Comparison of ENCODE assay signal across 11 cellular contexts in the genomic region with DNA sequence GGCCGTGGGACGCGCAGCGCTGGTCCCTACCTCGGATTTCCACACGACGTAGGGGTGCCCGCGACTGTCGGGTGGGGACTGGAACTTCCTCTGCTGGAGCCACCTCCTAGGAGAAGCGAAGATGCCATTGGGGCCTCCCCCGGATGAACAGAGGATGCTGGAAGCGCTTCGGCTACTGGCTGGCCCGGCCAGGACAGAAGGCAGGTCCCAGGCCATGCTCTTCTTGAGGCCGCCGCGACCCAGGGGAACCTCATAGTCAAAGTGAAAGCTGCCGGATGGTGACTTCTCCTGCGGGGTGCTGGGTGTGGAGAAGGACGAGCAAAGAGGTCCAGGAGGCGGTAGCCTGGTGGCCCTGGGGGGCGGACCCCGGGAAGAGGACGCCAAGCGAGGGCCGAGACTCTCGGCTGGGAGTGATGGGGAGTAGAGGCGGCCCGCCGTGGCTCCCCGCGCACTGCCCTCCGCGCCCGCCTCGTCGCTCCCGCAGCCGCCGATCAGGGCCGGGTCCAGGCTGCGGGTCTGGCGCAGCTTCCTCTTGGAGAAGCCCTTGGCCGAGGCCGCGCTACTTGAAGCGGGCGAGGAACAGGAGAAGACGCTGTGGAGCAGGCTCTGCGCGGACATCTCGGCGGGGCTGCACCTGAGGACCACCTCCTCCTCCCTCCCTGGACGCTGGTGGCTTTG. TPM values are rescaled to one million over a fixed set of nuclear protein-coding genes. Genes with fewer than 3 reads are reported as not detected.
A peak's percentile ranks its signal among the peaks of the same experiment; 100 is the strongest.
DNase-seq lines count a peak whose midpoint lies in the region; ATAC-seq, FAIRE-seq and TF ChIP-seq lines count a peak whose summit lies in the region.
"Had no signal": no experiment of that assay in that cellular context is flagged by ENCODE, and none has a peak within 500 bp of the region (broad histone marks: within the 10 kb centered on the region; RNA-seq: fewer than 3 reads in every experiment).

No MANE protein-coding gene starts in this region.

- peak; percentile 6 for DNase-seq in stimulated activated CD4-positive, alpha-beta T cell treated with anti-CD3 and anti-CD28 coated beads, Interleukin-15, amount 100 ng/mL, for 24 hours
- no peak for DNase-seq in stimulated activated CD4-positive, alpha-beta T cell treated with anti-CD3 and anti-CD28 coated beads, Interleukin-12 subunit alpha, Interleukin-12 subunit beta, amount 100 ng/mL, for 4 hours
- DNase-seq in endothelial cell of umbilical vein (ENCODE audit: low read depth, low spot score) (no peak), aorta (peak; percentile 38 to 74), LoVo (ENCODE audit: low spot score) (no peak)
- DNase-seq: CD8-positive, alpha-beta memory T cell; occipital lobe had no signal

- no peak overlapping the region for H2AFZ ChIP-seq in endothelial cell of umbilical vein (ENCODE audit: low read depth, low read length)

- no peak for TF ChIP-seq POLR2A in endothelial cell of umbilical vein (IDR thresholded peaks at IDR 0.05; ENCODE audit: low read depth, low read length)

- ATAC-seq in aorta (ENCODE audit: low FRiP score) (peak; percentile 55), HG03442 (IDR thresholded peaks at IDR 0.05; ENCODE audit: unreplicated experiment) (no peak), GM19463 (IDR thresholded peaks at IDR 0.05; ENCODE audit: unreplicated experiment) (no peak)
- ATAC-seq: HCT116 had no signal

- 1 to 27% methylated on average over 42 to 55 of the region's 55 CpGs for WGBS in aorta, 2 donors

- H3K27me3 ChIP-seq in endothelial cell of umbilical vein (ENCODE audit: control insufficient read depth in 2 of 2, insufficient read depth in 2 of 2, low read length in 2 of 2): peaks cover 16 to 44% of the 10 kb centered on the region in 2 experiments
- H3K27me3 ChIP-seq in mucosa of rectum (ENCODE audit: control insufficient read depth in 2 of 2, insufficient read depth in 2 of 2, low read length in 2 of 2): peaks cover 0 to 9% of the 10 kb centered on the region in 2 donors
- H3K27me3 ChIP-seq in aorta (ENCODE audit: control insufficient read depth in 1 of 2, insufficient read depth in 2 of 2, low read length in 1 of 2): no peaks in the 10 kb centered on the region

- H3K27ac ChIP-seq in endothelial cell of umbilical vein (ENCODE audit: insufficient read depth, low read depth, low read length): no peak overlapping the region
- H3K27ac ChIP-seq in mucosa of rectum (ENCODE audit: low read depth in 2 of 2, low read length in 2 of 2): no peak overlapping the region
- H3K27ac ChIP-seq in aorta (ENCODE audit: low read depth in 1 of 2, low read length in 2 of 2): peak overlapping the region in 1 of 2 donors; percentile 30

- POLR2A ChIA-PET in endothelial cell of umbilical vein (lab: Charles Lee): no interaction called here

- no peak for FAIRE-seq in endothelial cell of umbilical vein (lab: Jason Lieb, UNC)

- dilution Hi-C loops in endothelial cell of umbilical vein (cut with MboI; ENCODE audit: extremely low pct_ligation_motif_present, low sequenced_read_pairs): no loop called here

- no peaks in the 10 kb centered on the region for H4K20me1 ChIP-seq in endothelial cell of umbilical vein (replicated peaks; ENCODE audit: control insufficient read depth, extremely low read depth, insufficient read depth, low read length)

- intact Hi-C loops in endothelial cell of umbilical vein (cut with micrococcal nuclease): no loop called here
- intact Hi-C loops in aorta (cut with DNase I): no loop called here

- no peaks in the 10 kb centered on the region for H3K9me1 ChIP-seq in endothelial cell of umbilical vein (replicated peaks; ENCODE audit: control insufficient read depth, extremely low read depth, insufficient read depth, low read length)

- no peaks in the 10 kb centered on the region for H3K36me3 ChIP-seq in endothelial cell of umbilical vein (ENCODE audit: control insufficient read depth in 2 of 2, extremely low read depth in 1 of 2, insufficient read depth in 2 of 2, low read length in 2 of 2)
- no peaks in the 10 kb centered on the region for H3K36me3 ChIP-seq in mucosa of rectum (ENCODE audit: control insufficient read depth in 2 of 2, insufficient read depth in 2 of 2, low read length in 2 of 2)
- no peaks in the 10 kb centered on the region for H3K36me3 ChIP-seq in aorta (ENCODE audit: control insufficient read depth in 1 of 2, insufficient read depth in 2 of 2, low read length in 1 of 2)

- no peak overlapping the region for H3K9ac ChIP-seq in endothelial cell of umbilical vein (replicated peaks; ENCODE audit: extremely low read depth, insufficient read depth, low read length)
- no peak overlapping the region for H3K9ac ChIP-seq in mucosa of rectum (ENCODE audit: low read depth in 1 of 2, low read length in 2 of 2)

- H3K4me2 ChIP-seq in endothelial cell of umbilical vein (ENCODE audit: insufficient read depth, low read length): no peak overlapping the region

- BruUV-seq in endothelial cell of umbilical vein (replicated peaks; lab: Mats Ljungman, UMichigan): no TSS peak

- no peaks in the 10 kb centered on the region for H3K79me2 ChIP-seq in endothelial cell of umbilical vein (ENCODE audit: control insufficient read depth, insufficient read depth, low read length)

- H3K4me3 ChIP-seq in endothelial cell of umbilical vein (replicated peaks in 1 of 3; ENCODE audit: insufficient read depth in 1 of 3, low read depth in 1 of 3, low read length in 3 of 3): no peak overlapping the region
- peak overlapping the region; percentile 37 to 39 for H3K4me3 ChIP-seq in mucosa of rectum (ENCODE audit: low read length in 2 of 2)
- H3K4me3 ChIP-seq in aorta (ENCODE audit: low read length in 2 of 2): peak overlapping the region; percentile 9 to 40

- H3K9me3 ChIP-seq in endothelial cell of umbilical vein (replicated peaks; ENCODE audit: control insufficient read depth, insufficient read depth, low read length) (no peaks in the 10 kb centered on the region), mucosa of rectum (ENCODE audit: control insufficient read depth in 2 of 2, low read length in 2 of 2) (no peaks in the 10 kb centered on the region), aorta (ENCODE audit: control insufficient read depth, low read length) (no peaks in the 10 kb centered on the region)

- no peaks in the 10 kb centered on the region for H3K4me1 ChIP-seq in endothelial cell of umbilical vein (ENCODE audit: control insufficient read depth, extremely low read depth, insufficient read depth, low read length)
- H3K4me1 ChIP-seq in mucosa of rectum (ENCODE audit: control insufficient read depth in 2 of 2, insufficient read depth in 2 of 2, low read length in 2 of 2): no peaks in the 10 kb centered on the region
- no peaks in the 10 kb centered on the region for H3K4me1 ChIP-seq in aorta (ENCODE audit: control insufficient read depth in 1 of 2, insufficient read depth in 2 of 2, low read length in 2 of 2)

- TF ChIP-seq CTCF in endothelial cell of umbilical vein (IDR thresholded peaks at IDR 0.05; ENCODE audit: extremely low read depth in 1 of 2, insufficient read depth in 1 of 2, low read depth in 1 of 2, low read length in 2 of 2): no peak

- CTCF ChIA-PET in endothelial cell of umbilical vein (lab: Charles Lee): interaction anchor here (0.6 kb wide), 1 partner anchor 52 kb away, joined by 3 read pairs; no protein-coding TSS in a partner anchor

TF ChIP-seq in endothelial cell of umbilical vein, 7 proteins besides CTCF, POLR2A, EP300 and RAD21:
- TF ChIP-seq MYC (IDR thresholded peaks at IDR 0.05; ENCODE audit: low read depth, low read length): no peak
- TF ChIP-seq EZH2 (IDR thresholded peaks at IDR 0.05; ENCODE audit: borderline replicate concordance, low read depth, low read length, severe bottlenecking): peak; percentile 47

RNA-seq across cellular contexts. Expression of a gene that starts 1.4 kb away (rescaled TPM):
- 0.69 and 1.4 TPM in 2 replicates for total RNA-seq in endothelial cell of umbilical vein
- polyA plus RNA-seq in endothelial cell of umbilical vein: 0.33 and 0.83 TPM in 2 replicates
- 0.46 and 0.54 TPM in 2 replicates for polyA plus RNA-seq in endothelial cell of umbilical vein (2011; cell fraction: cytosol; rRNA removed)
- 0.96 and 1.1 TPM in 2 replicates for polyA plus RNA-seq in endothelial cell of umbilical vein (2011; cell fraction: nucleus; rRNA removed)
- polyA plus RNA-seq in endothelial cell of umbilical vein (2012): 0.10 and 0.17 TPM in 2 replicates
- 0.75 and 1.4 TPM in 2 replicates for polyA minus RNA-seq in endothelial cell of umbilical vein
- not detected for polyA minus RNA-seq in endothelial cell of umbilical vein (2011; cell fraction: cytosol; rRNA and poly(A)+ RNA removed)
- 0.96 and 1.5 TPM in 2 replicates for polyA minus RNA-seq in endothelial cell of umbilical vein (2011; cell fraction: nucleus; rRNA and poly(A)+ RNA removed)
- 10 to 100 TPM; 15.1 to 19.5 TPM for total RNA-seq in aorta
- 10 to 100 TPM in 1 of 2 donors, 1 to 10 TPM in 1; 5.1 to 10.8 TPM for polyA plus RNA-seq in aorta
- total RNA-seq: CD8-positive, alpha-beta memory T cell had no signal
- polyA plus RNA-seq: CD8-positive, alpha-beta memory T cell had no signal

Comparison
In these comparisons a context has a peak if more than half of its experiments do, and no peak if none do; other contexts are left out.
1. DNase-seq: peak in stimulated activated CD4-positive, alpha-beta T cell treated with anti-CD3 and anti-CD28 coated beads, Interleukin-15, amount 100 ng/mL, for 24 hours (single experiment) and aorta (2 of 2); none in stimulated activated CD4-positive, alpha-beta T cell treated with anti-CD3 and anti-CD28 coated beads, Interleukin-12 subunit alpha, Interleukin-12 subunit beta, amount 100 ng/mL, for 4 hours (single experiment), endothelial cell of umbilical vein (single experiment) and LoVo (single experiment).
2. H3K4me3 ChIP-seq: peak in mucosa of rectum (2 of 2) and aorta (2 of 2); none in endothelial cell of umbilical vein (0 of 3).